In the genomic region with DNA sequence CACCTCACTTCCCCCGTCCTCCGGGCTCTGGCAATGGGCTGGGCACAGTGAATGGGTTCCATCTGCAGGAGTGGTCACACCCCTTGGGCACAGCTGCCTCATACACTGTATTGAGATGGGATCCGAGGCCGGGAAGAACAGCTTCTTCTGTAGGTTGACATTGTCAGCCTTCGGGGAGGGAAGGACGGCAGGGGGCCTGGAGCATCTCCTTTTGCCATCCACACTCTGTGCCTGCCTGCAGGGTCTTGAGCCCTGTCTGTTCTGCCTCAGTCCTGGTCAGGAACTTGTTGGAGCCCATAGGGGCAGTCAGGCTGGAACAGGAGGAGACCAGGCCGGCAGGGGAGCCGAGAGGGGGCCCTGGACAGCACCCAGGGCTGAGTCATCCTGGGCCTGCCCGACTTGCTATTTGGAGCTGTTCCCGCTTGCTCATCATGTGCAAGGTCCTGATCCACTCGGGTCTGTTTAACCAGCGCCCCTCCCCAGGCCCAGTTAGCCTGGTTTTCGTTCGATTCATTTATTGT, we compare ENCODE assay signal across 10 cellular contexts.
A peak's percentile ranks its signal among the peaks of the same experiment; 100 is the strongest.
DNase-seq lines count a peak whose midpoint lies in the region; ATAC-seq and TF ChIP-seq lines count a peak whose summit lies in the region.
"Had no signal": no experiment of that assay in that cellular context is flagged by ENCODE, and none has a peak within 500 bp of the region (broad histone marks: within the 10 kb centered on the region; RNA-seq: fewer than 3 reads in every experiment).

No MANE protein-coding gene starts in this region.

- no peak overlapping the region for H3K4me3 Mint-ChIP-seq in stimulated activated naive CD8-positive, alpha-beta T cell treated with anti-CD3 and anti-CD28 coated beads, Interleukin-15, amount 100 ng/mL, for 72 hours
- no peak overlapping the region for H3K4me3 Mint-ChIP-seq in neural progenitor cell

- H3K4me3 ChIP-seq in hepatocyte (no peak overlapping the region), neural progenitor cell (no peak overlapping the region)

- H3K4me2 ChIP-seq in hepatocyte (peak overlapping the region; percentile 27), neural progenitor cell (no peak overlapping the region)

- H3K27ac ChIP-seq in angular gyrus (ENCODE audit: low read depth, low read length): peak overlapping the region; percentile 62
- peak overlapping the region; percentile 86 for H3K27ac ChIP-seq in hepatocyte
- H3K27ac ChIP-seq in substantia nigra (ENCODE audit: low read depth, low read length, poor library complexity, severe bottlenecking): peak overlapping the region; percentile 46
- H3K27ac ChIP-seq in neural progenitor cell: no peak overlapping the region
- H3K27ac ChIP-seq: HL-60 had no signal

- peaks cover 52% of the 10 kb centered on the region for H4K20me1 ChIP-seq in hepatocyte (ENCODE audit: insufficient read depth, poor library complexity, severe bottlenecking)
- H4K20me1 ChIP-seq in neural progenitor cell (ENCODE audit: low read depth): peaks cover 98% of the 10 kb centered on the region

- H3K9me3 Mint-ChIP-seq in stimulated activated naive CD8-positive, alpha-beta T cell treated with anti-CD3 and anti-CD28 coated beads, Interleukin-15, amount 100 ng/mL, for 72 hours: no peaks in the 10 kb centered on the region
- no peaks in the 10 kb centered on the region for H3K9me3 Mint-ChIP-seq in neural progenitor cell
- H3K9me3 Mint-ChIP-seq: activated T-helper 2 cell treated with anti-CD3 and anti-CD28 coated beads, Interferon-gamma antibody, Interleukin-2, Interleukin-4, amounts not matched to agents 10 μg/mL and 5 μg/mL and 100 μg/mL, durations not matched to agents 14 hours and 24 hours and 36 hours had no signal

- peaks cover 99% of the 10 kb centered on the region for H3K4me1 Mint-ChIP-seq in stimulated activated naive CD8-positive, alpha-beta T cell treated with anti-CD3 and anti-CD28 coated beads, Interleukin-15, amount 100 ng/mL, for 72 hours
- peaks cover 59% of the 10 kb centered on the region for H3K4me1 Mint-ChIP-seq in neural progenitor cell

- H3K27me3 Mint-ChIP-seq in stimulated activated naive CD8-positive, alpha-beta T cell treated with anti-CD3 and anti-CD28 coated beads, Interleukin-15, amount 100 ng/mL, for 72 hours: no peaks in the 10 kb centered on the region
- H3K27me3 Mint-ChIP-seq in neural progenitor cell (ENCODE audit: insufficient read depth, low read depth): peaks cover 5% of the 10 kb centered on the region

- H2AFZ ChIP-seq in hepatocyte (no peak overlapping the region), neural progenitor cell (replicated peaks) (no peak overlapping the region)

- H3K9ac ChIP-seq in neural progenitor cell: no peak overlapping the region

- TF ChIP-seq CTCF in hepatocyte (IDR thresholded peaks at IDR 0.05; ENCODE audit: poor library complexity) (no peak), neural progenitor cell (IDR thresholded peaks at IDR 0.05) (no peak)

- 61% methylated on average over 14 of the region's 14 CpGs for WGBS in hepatocyte (ENCODE audit: low lambda C conversion rate, missing lambda C conversion rate)

- H3K9me2 ChIP-seq in hepatocyte (replicated peaks; ENCODE audit: insufficient read depth): no peaks in the 10 kb centered on the region

- H3K27me3 ChIP-seq in hepatocyte (no peaks in the 10 kb centered on the region), neural progenitor cell (no peaks in the 10 kb centered on the region)

- DNase-seq in HPDE6-E6E7 (ENCODE audit: extremely low spot score) (peak; percentile 58), hepatocyte (ENCODE audit: low spot score) (peak; percentile 67), substantia nigra (lab: John Stamatoyannopoulos, UW) (peak in 14 of 49 donors; percentile 24 to 81 (median 56)), neural progenitor cell (ENCODE audit: low spot score) (no peak), NCI-H146 (lab: John Stamatoyannopoulos, UW) (no peak)
- no peak for DNase-seq in activated CD4-positive, CD25-positive, alpha-beta regulatory T cell (lab: John Stamatoyannopoulos, UW)
- DNase-seq in stimulated activated naive CD8-positive, alpha-beta T cell treated with anti-CD3 and anti-CD28 coated beads, Interleukin-15, amount 100 ng/mL, for 72 hours: no peak

- H3K4me1 ChIP-seq in hepatocyte (ENCODE audit: insufficient read depth) (peaks cover 85% of the 10 kb centered on the region), neural progenitor cell (peaks cover 36% of the 10 kb centered on the region)

- H3K27ac Mint-ChIP-seq in stimulated activated naive CD8-positive, alpha-beta T cell treated with anti-CD3 and anti-CD28 coated beads, Interleukin-15, amount 100 ng/mL, for 72 hours: peak overlapping the region in 1 of 2 donors; percentile 28
- H3K27ac Mint-ChIP-seq in neural progenitor cell: no peak overlapping the region

- H3F3A ChIP-seq in neural progenitor cell (ENCODE audit: low read depth): peaks cover 21% of the 10 kb centered on the region

- H3K9me3 ChIP-seq in hepatocyte (ENCODE audit: low read depth) (no peaks in the 10 kb centered on the region), neural progenitor cell (ENCODE audit: low read depth) (no peaks in the 10 kb centered on the region)

- H3K36me3 Mint-ChIP-seq in neural progenitor cell: no peaks in the 10 kb centered on the region

- H3K79me2 ChIP-seq in hepatocyte: peaks cover 84% of the 10 kb centered on the region
- peaks cover 77% of the 10 kb centered on the region for H3K79me2 ChIP-seq in neural progenitor cell (ENCODE audit: low read depth)

- H3K36me3 ChIP-seq in hepatocyte (replicated peaks; ENCODE audit: insufficient read depth, low read depth) (no peaks in the 10 kb centered on the region), neural progenitor cell (no peaks in the 10 kb centered on the region)

- no peak for ATAC-seq in stimulated activated naive CD8-positive, alpha-beta T cell treated with anti-CD3 and anti-CD28 coated beads, Interleukin-15, amount 100 ng/mL, for 72 hours

Comparison
In these comparisons a context has a peak if more than half of its experiments do, and no peak if none do; other contexts are left out.
1. DNase-seq: peak in HPDE6-E6E7 (single experiment) and hepatocyte (single experiment); none in activated CD4-positive, CD25-positive, alpha-beta regulatory T cell (0 of 4), stimulated activated naive CD8-positive, alpha-beta T cell treated with anti-CD3 and anti-CD28 coated beads, Interleukin-15, amount 100 ng/mL, for 72 hours (0 of 2), neural progenitor cell (single experiment) and NCI-H146 (single experiment).